21 cellular contexts compared by ENCODE assay signal in genomic region chr5:55621218-55621617, GRCh38.
DNase-seq lines count a peak whose midpoint lies in the region; ATAC-seq, FAIRE-seq and TF ChIP-seq lines count a peak whose summit lies in the region.
"Had no signal": no experiment of that assay in that cellular context is flagged by ENCODE, and none has a peak within 500 bp of the region (broad histone marks: within the 10 kb centered on the region; RNA-seq: fewer than 3 reads in every experiment).

No MANE protein-coding gene starts in this region.

- H3K27ac Mint-ChIP-seq in effector memory CD8-positive, alpha-beta T cell: no peak overlapping the region
- H3K27ac Mint-ChIP-seq: CD8-positive, alpha-beta memory T cell; T-helper 1 cell treated with Interleukin-12 subunit alpha and Interleukin-12 subunit beta and Interleukin-4 antibody, amounts not matched to agents 30 μg/mL and 1 μg/mL, for 36 hours had no signal

- TF ChIP-seq POLR2A in upper lobe of left lung (IDR thresholded peaks at IDR 0.05) (no peak), GM12891 (IDR thresholded peaks at IDR 0.05; ENCODE audit: low read depth, low read length) (no peak)

- H3K4me1 ChIP-seq in muscle layer of colon (ENCODE audit: insufficient read depth, low read length): peaks cover 38% of the 10 kb centered on the region
- peaks cover 10 to 35% (median 21%) of the 10 kb centered on the region in 4 donors for H3K4me1 ChIP-seq in upper lobe of left lung
- H3K4me1 ChIP-seq: SJCRH30 had no signal

- H3K36me3 Mint-ChIP-seq in effector memory CD8-positive, alpha-beta T cell (ENCODE audit: insufficient read depth): peaks cover 4% of the 10 kb centered on the region

- TF ChIP-seq EP300 in upper lobe of left lung (IDR thresholded peaks at IDR 0.05): no peak

- H3K36me3 ChIP-seq in muscle layer of colon (ENCODE audit: insufficient read depth, low read length) (no peaks in the 10 kb centered on the region), upper lobe of left lung (no peaks in the 10 kb centered on the region)
- H3K36me3 ChIP-seq: gastroesophageal sphincter, left ventricle myocardium inferior, SJCRH30, suprapubic skin, WERI-Rb-1 had no signal

- H3K9me3 ChIP-seq in muscle layer of colon (ENCODE audit: low read length) (no peaks in the 10 kb centered on the region), upper lobe of left lung (no peaks in the 10 kb centered on the region)
- H3K9me3 ChIP-seq: gastroesophageal sphincter, left ventricle myocardium inferior, SJCRH30, suprapubic skin had no signal

- H3K4me3 ChIP-seq in fibroblast of villous mesenchyme (ENCODE audit: low read depth, low read length) (no peak overlapping the region), muscle layer of colon (ENCODE audit: low read depth in 1 of 2, low read length in 2 of 2) (no peak overlapping the region), upper lobe of left lung (no peak overlapping the region)
- H3K4me3 ChIP-seq: gastroesophageal sphincter, left ventricle myocardium inferior, SJCRH30, suprapubic skin had no signal

- H3K27ac ChIP-seq in VCaP: peak overlapping the region; percentile 31
- H3K27ac ChIP-seq in muscle layer of colon (ENCODE audit: low read depth, low read length): peak overlapping the region; percentile 43
- H3K27ac ChIP-seq in upper lobe of left lung: peak overlapping the region; percentile 35 to 74 (median 56)
- H3K27ac ChIP-seq: left ventricle myocardium inferior, SJCRH30, suprapubic skin, WERI-Rb-1 had no signal

- no peaks in the 10 kb centered on the region for H3K9me3 Mint-ChIP-seq in effector memory CD8-positive, alpha-beta T cell
- H3K9me3 Mint-ChIP-seq: CD8-positive, alpha-beta memory T cell; T-helper 1 cell treated with Interleukin-12 subunit alpha and Interleukin-12 subunit beta and Interleukin-4 antibody, amounts not matched to agents 30 μg/mL and 1 μg/mL, for 36 hours had no signal

- ATAC-seq in upper lobe of left lung (ENCODE audit: low FRiP score in 2 of 2) (no peak), HG03442 (IDR thresholded peaks at IDR 0.05; ENCODE audit: unreplicated experiment) (no peak)
- no peak for ATAC-seq in effector memory CD8-positive, alpha-beta T cell (replicated peaks)
- ATAC-seq: gastroesophageal sphincter had no signal

- no peak for FAIRE-seq in GM12891 (lab: Jason Lieb, UNC)
- FAIRE-seq: bronchial epithelial cell, endothelial cell of umbilical vein had no signal

- peak; percentile 91 for DNase-seq in fibroblast of villous mesenchyme (ENCODE audit: low read depth)
- no peak for DNase-seq in upper lobe of left lung
- DNase-seq in GM12891 (ENCODE audit: insufficient read length, low spot score): no peak
- no peak for DNase-seq in effector memory CD8-positive, alpha-beta T cell
- DNase-seq in SW480 (ENCODE audit: low spot score): no peak
- DNase-seq: activated CD4-positive, alpha-beta T cell treated with anti-CD3 and anti-CD28 coated beads, Interleukin-2, amount 50 U/mL, for 48 hours; activated effector memory CD4-positive, alpha-beta T cell treated with anti-CD3 and anti-CD28 coated beads, Interleukin-2, amount 50 U/mL, for 16 hours; CD8-positive, alpha-beta memory T cell; DND-41; left ventricle myocardium inferior; SJCRH30; stimulated activated CD4-positive, alpha-beta T cell treated with anti-CD3 and anti-CD28 coated beads, Interleukin-15, amount 100 ng/mL, for 24 hours; WERI-Rb-1 had no signal

- TF ChIP-seq CTCF in VCaP (conservative IDR thresholded peaks at IDR 0.05): no peak
- no peak for TF ChIP-seq CTCF in fibroblast of villous mesenchyme (IDR thresholded peaks at IDR 0.05; ENCODE audit: insufficient read depth, low read depth, low read length)
- TF ChIP-seq CTCF in upper lobe of left lung (IDR thresholded peaks at IDR 0.05): no peak

- H3K9ac ChIP-seq in muscle layer of colon (ENCODE audit: low read length): no peak overlapping the region

- H3K4me1 Mint-ChIP-seq in effector memory CD8-positive, alpha-beta T cell (ENCODE audit: low read depth in 2 of 2): no peaks in the 10 kb centered on the region
- H3K4me1 Mint-ChIP-seq: CD8-positive, alpha-beta memory T cell had no signal

- no peaks in the 10 kb centered on the region for H3K27me3 Mint-ChIP-seq in effector memory CD8-positive, alpha-beta T cell
- H3K27me3 Mint-ChIP-seq: CD8-positive, alpha-beta memory T cell had no signal

- no peak overlapping the region for H3K4me3 Mint-ChIP-seq in effector memory CD8-positive, alpha-beta T cell
- H3K4me3 Mint-ChIP-seq: CD8-positive, alpha-beta memory T cell; T-helper 1 cell treated with Interleukin-12 subunit alpha and Interleukin-12 subunit beta and Interleukin-4 antibody, amounts not matched to agents 30 μg/mL and 1 μg/mL, for 36 hours had no signal

- H3K27me3 ChIP-seq in muscle layer of colon (ENCODE audit: control insufficient read depth in 1 of 2, insufficient read depth in 2 of 2, low read length in 2 of 2) (no peaks in the 10 kb centered on the region), upper lobe of left lung (no peaks in the 10 kb centered on the region)
- H3K27me3 ChIP-seq: gastroesophageal sphincter, SJCRH30, suprapubic skin had no signal

- 11 to 20% methylated on average over 3 of the region's 3 CpGs for WGBS in upper lobe of left lung, 2 donors

TF ChIP-seq in GM12891, 5 proteins besides CTCF, POLR2A, EP300 and RAD21:
- TF ChIP-seq TAF1 (IDR thresholded peaks at IDR 0.05; ENCODE audit: low read depth, low read length) (no peak), POU2F2 (IDR thresholded peaks at IDR 0.05; ENCODE audit: low read depth, low read length) (no peak), POLR2AphosphoS5 (IDR thresholded peaks at IDR 0.05; ENCODE audit: low read depth, low read length) (no peak), SPI1 (IDR thresholded peaks at IDR 0.05; ENCODE audit: low read depth, low read length) (no peak), PAX5 (IDR thresholded peaks at IDR 0.05; ENCODE audit: insufficient read depth, low read length, severe bottlenecking) (no peak)
